19 cellular contexts compared by ENCODE assay signal in the genomic region with DNA sequence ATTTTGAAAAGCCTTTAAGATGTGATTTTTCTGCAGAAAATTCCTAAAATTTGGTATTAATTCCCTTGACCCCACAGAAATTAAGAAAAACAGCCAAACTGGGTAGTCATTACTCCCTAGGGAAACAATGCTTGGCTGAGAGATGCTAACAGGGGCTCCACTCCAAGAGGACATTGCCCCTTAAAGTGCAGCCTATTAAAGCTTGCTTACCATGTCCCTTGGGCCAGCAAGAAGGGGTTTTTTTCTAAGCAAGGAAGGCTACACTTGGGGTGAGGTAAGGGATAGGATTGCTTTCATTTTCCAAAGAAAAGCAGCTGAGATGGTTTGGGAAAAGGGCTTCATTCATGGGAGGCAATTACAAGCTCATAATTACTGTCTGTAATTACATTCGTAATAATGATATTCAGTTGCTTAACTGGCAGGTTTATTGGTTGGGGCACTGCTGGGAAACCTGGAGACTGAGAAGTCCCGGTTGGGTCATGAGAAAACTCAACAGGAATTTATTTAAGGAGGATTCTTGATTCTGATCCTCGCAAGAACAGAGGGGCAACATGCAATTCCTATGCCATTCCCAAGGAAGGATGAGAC.
"Had no signal": no experiment of that assay in that cellular context is flagged by ENCODE, and none has a peak within 500 bp of the region (broad histone marks: within the 10 kb centered on the region; RNA-seq: fewer than 3 reads in every experiment).

No MANE protein-coding gene starts in this region.

- DNase-seq: activated CD4-positive, alpha-beta T cell treated with anti-CD3 and anti-CD28 coated beads for 1 hour; activated CD8-positive, alpha-beta memory T cell treated with anti-CD3 and anti-CD28 coated beads for 24 hours; activated CD8-positive, alpha-beta memory T cell treated with anti-CD3 and anti-CD28 coated beads, Interleukin-2, amount 50 U/mL, for 48 hours; activated effector memory CD4-positive, alpha-beta T cell treated with anti-CD3 and anti-CD28 coated beads, Interleukin-2, amount 50 U/mL, for 16 hours; activated naive CD4-positive, alpha-beta T cell treated with anti-CD3 and anti-CD28 coated beads, Interleukin-2, amount 50 U/mL, for 16 hours; activated T-cell treated with anti-CD3 and anti-CD28 coated beads, Interleukin-2, amount 50 U/mL, for 48 hours; aorta; colonic mucosa; foreskin melanocyte; head of caudate nucleus; kidney; nucleus accumbens; right cardiac atrium; small intestine; stimulated activated CD4-positive, alpha-beta T cell treated with anti-CD3 and anti-CD28 coated beads, Interleukin-15, amount 100 ng/mL, for 24 hours; stimulated activated CD4-positive, alpha-beta T cell treated with anti-CD3 and anti-CD28 coated beads, Interleukin-2, amount 100 ng/mL, for 48 hours; transverse colon had no signal

- ATAC-seq: left lobe of liver; natural killer cell treated with Interleukin-12 subunit alpha and Interleukin-12 subunit beta and Interleukin-15 and Interleukin-18, amount 100 ng/mL, for 72 hours; right cardiac atrium had no signal
